ENCODE assay signal across 19 cellular contexts in the genomic region with DNA sequence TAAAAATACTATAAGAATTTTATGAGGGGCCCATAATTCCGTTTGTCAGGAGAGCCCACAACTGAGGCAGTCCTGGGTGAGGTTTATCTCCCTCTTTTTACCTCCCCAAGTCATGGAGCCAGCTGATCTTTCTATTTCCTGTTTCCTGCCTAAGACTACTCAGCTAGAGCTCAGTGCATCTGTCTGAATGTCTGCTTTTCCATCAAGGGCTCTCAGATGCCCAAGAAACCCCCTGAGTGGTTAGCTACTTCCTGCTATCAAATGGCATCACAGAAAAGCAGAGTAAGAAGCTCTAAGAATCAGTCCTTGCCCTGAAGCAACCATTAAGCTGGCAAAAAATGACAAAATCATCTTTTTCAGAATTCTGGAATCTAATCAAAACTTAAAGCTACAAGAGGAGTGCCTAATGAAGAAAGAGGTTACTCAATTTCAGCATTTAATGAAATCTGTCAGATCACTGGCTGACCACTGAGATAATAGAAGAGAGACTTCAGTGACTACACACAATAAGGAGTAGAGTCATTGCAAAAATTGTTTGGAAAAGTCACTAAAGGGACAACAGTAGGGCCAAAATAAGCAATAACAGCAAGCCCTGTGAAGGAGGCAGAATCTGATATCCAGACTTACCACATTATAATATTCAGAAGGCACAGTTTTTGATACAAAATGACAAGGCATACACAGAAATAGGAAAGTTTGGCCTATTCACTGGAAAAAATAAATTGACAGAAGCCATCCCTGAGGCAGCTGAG.
DNase-seq lines count a peak whose midpoint lies in the region; ATAC-seq, FAIRE-seq and TF ChIP-seq lines count a peak whose summit lies in the region.
"Had no signal": no experiment of that assay in that cellular context is flagged by ENCODE, and none has a peak within 500 bp of the region (broad histone marks: within the 10 kb centered on the region; RNA-seq: fewer than 3 reads in every experiment).

No MANE protein-coding gene starts in this region.

- H2AFZ ChIP-seq in Loucy (ENCODE audit: low read length) = no peak overlapping the region
- no peak overlapping the region for H2AFZ ChIP-seq in astrocyte (ENCODE audit: low read depth, low read length)

- H3K9ac ChIP-seq in Loucy (ENCODE audit: low read depth, low read length, poor library complexity, severe bottlenecking) (no peak overlapping the region), astrocyte (ENCODE audit: low read length) (no peak overlapping the region)

- TF ChIP-seq CTCF in Loucy (conservative IDR thresholded peaks at IDR 0.05; ENCODE audit: low read length) = no peak
- TF ChIP-seq CTCF in astrocyte (IDR thresholded peaks at IDR 0.05; ENCODE audit: insufficient read depth, low read depth, low read length) = no peak
- TF ChIP-seq CTCF in upper lobe of right lung (IDR thresholded peaks at IDR 0.05) = no peak

- FAIRE-seq in astrocyte (lab: Jason Lieb, UNC) = no peak
- FAIRE-seq: D721Med had no signal

- peaks cover 22% of the 10 kb centered on the region for H3K4me1 ChIP-seq in Loucy (ENCODE audit: insufficient read depth, low read length, poor library complexity, severe bottlenecking)
- peaks cover 29% of the 10 kb centered on the region for H3K4me1 ChIP-seq in astrocyte (ENCODE audit: insufficient read depth, low read length)
- H3K4me1 ChIP-seq in upper lobe of right lung = peaks cover 8% of the 10 kb centered on the region

- H3K27ac Mint-ChIP-seq in activated naive CD8-positive, alpha-beta T cell = peak overlapping the region; percentile 78
- H3K27ac Mint-ChIP-seq in activated naive CD8-positive, alpha-beta T cell treated with anti-CD3 and anti-CD28 coated beads, Interleukin-2, amount 50 U/mL, for 24 hours = no peak overlapping the region
- H3K27ac Mint-ChIP-seq in astrocyte (ENCODE audit: unreplicated experiment) = peak overlapping the region; percentile 36
- H3K27ac Mint-ChIP-seq in activated CD4-positive, alpha-beta memory T cell treated with anti-CD3 and anti-CD28 coated beads, Interleukin-2, amount 10 ng/mL, durations not matched to agents 7 days and 5 days = no peak overlapping the region

- H3K4me3 Mint-ChIP-seq in activated naive CD8-positive, alpha-beta T cell = no peak overlapping the region
- H3K4me3 Mint-ChIP-seq in activated naive CD8-positive, alpha-beta T cell treated with anti-CD3 and anti-CD28 coated beads, Interleukin-2, amount 50 U/mL, for 24 hours = no peak overlapping the region
- H3K4me3 Mint-ChIP-seq in astrocyte (ENCODE audit: unreplicated experiment) = no peak overlapping the region
- H3K4me3 Mint-ChIP-seq in activated CD4-positive, alpha-beta memory T cell treated with anti-CD3 and anti-CD28 coated beads, Interleukin-2, amount 10 ng/mL, durations not matched to agents 7 days and 5 days = no peak overlapping the region
- H3K4me3 Mint-ChIP-seq: CD4-positive, CD25-positive, alpha-beta regulatory T cell; IgD-negative memory B cell had no signal

- no peak for DNase-seq in activated naive CD8-positive, alpha-beta T cell treated with anti-CD3 and anti-CD28 coated beads, Interleukin-2, amount 50 U/mL, for 24 hours
- DNase-seq in astrocyte (ENCODE audit: low read depth) (no peak), OCI-M1 (lab: John Stamatoyannopoulos, UW) (no peak), AG08396 (ENCODE audit: low spot score) (no peak), upper lobe of right lung (no peak)
- DNase-seq in activated CD4-positive, alpha-beta memory T cell treated with anti-CD3 and anti-CD28 coated beads, Interleukin-2, amount 10 ng/mL, durations not matched to agents 7 days and 5 days = no peak
- DNase-seq: EL, H7, NCI-H1092 treated with DMSO at 0.1 percent for 48 hours, NCI-H1694, NCI-H774 had no signal

- CTCF ChIA-PET in activated CD4-positive, alpha-beta memory T cell treated with anti-CD3 and anti-CD28 coated beads, Interleukin-2, amount 10 ng/mL, durations not matched to agents 7 days and 5 days (lab: Charles Lee) = interaction anchor here (1.5 kb wide), 1 partner anchor 19 kb away, joined by 3 read pairs; no protein-coding TSS in a partner anchor

- intact Hi-C loops in upper lobe of right lung (cut with DNase I) = no loop called here

- peaks cover 17% of the 10 kb centered on the region for H3F3A ChIP-seq in Loucy (ENCODE audit: low read depth)

- H3K4me2 ChIP-seq in Loucy (ENCODE audit: low read depth, low read length, poor library complexity, severe bottlenecking) = peak overlapping the region; percentile 38
- H3K4me2 ChIP-seq in astrocyte (ENCODE audit: low read length) = no peak overlapping the region

- peaks cover 5% of the 10 kb centered on the region for H3K36me3 ChIP-seq in Loucy (ENCODE audit: insufficient read depth, low read length)
- H3K36me3 ChIP-seq in astrocyte (ENCODE audit: insufficient read depth, low read length) = peaks cover 10% of the 10 kb centered on the region
- H3K36me3 ChIP-seq in upper lobe of right lung = no peaks in the 10 kb centered on the region

- peaks cover 8% of the 10 kb centered on the region for H3K27me3 ChIP-seq in Loucy (ENCODE audit: insufficient read depth, low read length, poor library complexity, severe bottlenecking)
- H3K27me3 ChIP-seq in astrocyte (ENCODE audit: insufficient read depth, low read length) = no peaks in the 10 kb centered on the region
- H3K27me3 ChIP-seq in upper lobe of right lung = no peaks in the 10 kb centered on the region

- H3K9me2 ChIP-seq in Loucy (replicated peaks; ENCODE audit: low read depth, low read length) = no peaks in the 10 kb centered on the region

- no peaks in the 10 kb centered on the region for H3K27me3 Mint-ChIP-seq in activated naive CD8-positive, alpha-beta T cell
- H3K27me3 Mint-ChIP-seq in activated naive CD8-positive, alpha-beta T cell treated with anti-CD3 and anti-CD28 coated beads, Interleukin-2, amount 50 U/mL, for 24 hours = no peaks in the 10 kb centered on the region
- H3K27me3 Mint-ChIP-seq in astrocyte (ENCODE audit: low read depth, unreplicated experiment) = no peaks in the 10 kb centered on the region
- H3K27me3 Mint-ChIP-seq in activated CD4-positive, alpha-beta memory T cell treated with anti-CD3 and anti-CD28 coated beads, Interleukin-2, amount 10 ng/mL, durations not matched to agents 7 days and 5 days = no peaks in the 10 kb centered on the region

- no peak overlapping the region for H3K27ac ChIP-seq in astrocyte (ENCODE audit: low read depth, low read length)
- H3K27ac ChIP-seq in upper lobe of right lung = no peak overlapping the region
- H3K27ac ChIP-seq: SK-N-MC had no signal

- H3K9me3 ChIP-seq in Loucy (ENCODE audit: insufficient read depth, low read depth, low read length) = peaks cover 31% of the 10 kb centered on the region
- H3K9me3 ChIP-seq in astrocyte (ENCODE audit: insufficient read depth, low read depth, low read length) = peaks cover 6% of the 10 kb centered on the region
- H3K9me3 ChIP-seq in upper lobe of right lung = peaks cover 4% of the 10 kb centered on the region

- H3K4me1 Mint-ChIP-seq in activated naive CD8-positive, alpha-beta T cell (ENCODE audit: low read depth) = peaks cover 14% of the 10 kb centered on the region
- peaks cover 12% of the 10 kb centered on the region for H3K4me1 Mint-ChIP-seq in activated naive CD8-positive, alpha-beta T cell treated with anti-CD3 and anti-CD28 coated beads, Interleukin-2, amount 50 U/mL, for 24 hours
- peaks cover 27% of the 10 kb centered on the region for H3K4me1 Mint-ChIP-seq in astrocyte (ENCODE audit: low read depth, unreplicated experiment)
- no peaks in the 10 kb centered on the region for H3K4me1 Mint-ChIP-seq in activated CD4-positive, alpha-beta memory T cell treated with anti-CD3 and anti-CD28 coated beads, Interleukin-2, amount 10 ng/mL, durations not matched to agents 7 days and 5 days
- H3K4me1 Mint-ChIP-seq: CD4-positive, CD25-positive, alpha-beta regulatory T cell; IgD-negative memory B cell had no signal

- H4K20me1 ChIP-seq in Loucy (ENCODE audit: insufficient read depth, low read length, poor library complexity, severe bottlenecking) (no peaks in the 10 kb centered on the region), astrocyte (ENCODE audit: insufficient read depth, low read length) (peaks cover 3% of the 10 kb centered on the region)

- H3K9me3 Mint-ChIP-seq in activated naive CD8-positive, alpha-beta T cell (ENCODE audit: low read depth) = peaks cover 27% of the 10 kb centered on the region
- H3K9me3 Mint-ChIP-seq in activated naive CD8-positive, alpha-beta T cell treated with anti-CD3 and anti-CD28 coated beads, Interleukin-2, amount 50 U/mL, for 24 hours = peaks cover 31% of the 10 kb centered on the region
- H3K9me3 Mint-ChIP-seq in astrocyte (ENCODE audit: unreplicated experiment) = peaks cover 12% of the 10 kb centered on the region
- peaks cover 12% of the 10 kb centered on the region for H3K9me3 Mint-ChIP-seq in activated CD4-positive, alpha-beta memory T cell treated with anti-CD3 and anti-CD28 coated beads, Interleukin-2, amount 10 ng/mL, durations not matched to agents 7 days and 5 days

- POLR2A ChIA-PET in activated CD4-positive, alpha-beta memory T cell treated with anti-CD3 and anti-CD28 coated beads, Interleukin-2, amount 10 ng/mL, durations not matched to agents 7 days and 5 days (lab: Charles Lee) = no interaction called here

- ATAC-seq in activated naive CD8-positive, alpha-beta T cell treated with anti-CD3 and anti-CD28 coated beads, Interleukin-2, amount 50 U/mL, for 24 hours = no peak
- ATAC-seq in upper lobe of right lung = no peak
- ATAC-seq: Panc1, Right ventricle myocardium inferior had no signal

- no peaks in the 10 kb centered on the region for H3K79me2 ChIP-seq in Loucy (ENCODE audit: insufficient read depth, low read length)
- no peaks in the 10 kb centered on the region for H3K79me2 ChIP-seq in astrocyte (ENCODE audit: insufficient read depth, low read length)

- H3K36me3 Mint-ChIP-seq in activated naive CD8-positive, alpha-beta T cell = peaks cover 32% of the 10 kb centered on the region
- H3K36me3 Mint-ChIP-seq in activated naive CD8-positive, alpha-beta T cell treated with anti-CD3 and anti-CD28 coated beads, Interleukin-2, amount 50 U/mL, for 24 hours (ENCODE audit: low read depth) = peaks cover 10% of the 10 kb centered on the region
- H3K36me3 Mint-ChIP-seq in astrocyte (ENCODE audit: low read depth, unreplicated experiment) = peaks cover 22% of the 10 kb centered on the region
- H3K36me3 Mint-ChIP-seq in activated CD4-positive, alpha-beta memory T cell treated with anti-CD3 and anti-CD28 coated beads, Interleukin-2, amount 10 ng/mL, durations not matched to agents 7 days and 5 days (ENCODE audit: low read depth) = peaks cover 6% of the 10 kb centered on the region

- peak overlapping the region; percentile 28 for H3K4me3 ChIP-seq in Loucy (ENCODE audit: low read length, poor library complexity, severe bottlenecking)
- no peak overlapping the region for H3K4me3 ChIP-seq in astrocyte (ENCODE audit: insufficient read depth, low read depth, low read length)
- H3K4me3 ChIP-seq in upper lobe of right lung = no peak overlapping the region
- H3K4me3 ChIP-seq: SK-N-MC had no signal

Comparison
In these comparisons a context has a peak if more than half of its experiments do, and no peak if none do; other contexts are left out.
1. H3K27ac Mint-ChIP-seq: peak in activated naive CD8-positive, alpha-beta T cell (single experiment) and astrocyte (single experiment); none in activated naive CD8-positive, alpha-beta T cell treated with anti-CD3 and anti-CD28 coated beads, Interleukin-2, amount 50 U/mL, for 24 hours (single experiment) and activated CD4-positive, alpha-beta memory T cell treated with anti-CD3 and anti-CD28 coated beads, Interleukin-2, amount 10 ng/mL, durations not matched to agents 7 days and 5 days (single experiment).